Comparison of ENCODE assay signal across 8 cellular contexts in the genomic region with DNA sequence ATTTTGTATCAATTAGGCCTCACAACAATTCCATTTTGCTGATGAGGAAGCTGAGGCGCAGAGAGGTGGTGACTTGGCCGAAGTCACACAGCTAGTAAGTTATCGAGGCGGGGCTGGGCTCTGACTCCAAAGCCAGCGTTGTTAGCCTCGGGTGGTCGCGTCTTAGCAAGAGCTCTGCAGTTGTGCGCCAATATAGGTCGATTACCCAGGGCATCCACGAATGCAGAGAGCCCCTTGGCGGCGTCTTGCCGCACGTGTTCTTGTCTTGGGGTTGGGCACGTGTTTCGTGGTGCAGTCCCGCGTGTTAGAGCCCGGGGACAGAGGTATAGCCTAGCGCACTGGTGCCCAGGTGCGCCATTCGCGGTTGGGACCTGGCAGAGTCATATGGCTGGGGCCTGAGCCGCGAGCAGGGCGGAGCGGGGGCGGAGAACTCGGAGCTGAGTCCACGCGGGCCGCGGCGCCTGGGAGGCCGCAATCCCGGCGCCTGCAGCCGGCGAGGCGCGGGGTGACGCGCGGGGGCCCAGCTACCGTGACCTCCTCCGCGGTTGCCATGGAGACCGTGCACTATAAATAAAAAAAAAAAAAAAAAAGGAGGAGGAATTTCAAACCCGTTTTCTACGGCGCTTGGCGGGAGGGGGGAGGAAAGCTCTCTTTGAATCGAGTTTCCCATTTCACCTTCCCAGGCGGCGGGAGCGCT.
DNase-seq lines count a peak whose midpoint lies in the region; ATAC-seq and TF ChIP-seq lines count a peak whose summit lies in the region.

No MANE protein-coding gene starts in this region.

- peak overlapping the region; percentile 70 for H3K9ac ChIP-seq in NT2/D1 (ENCODE audit: insufficient read length, low read depth)

- DNase-seq in A673 (ENCODE audit: low spot score) (peak; percentile 93), NT2/D1 (ENCODE audit: low read depth, low spot score) (no peak), fibroblast of villous mesenchyme (ENCODE audit: low read depth) (peak; percentile 56), type B pancreatic cell (ENCODE audit: extremely low spot score, unreplicated experiment) (peak; percentile 83), epidermal melanocyte (ENCODE audit: insufficient read length, low spot score) (no peak)
- peak; percentile 41 for DNase-seq in activated T-helper 9 cell treated with anti-CD3 and anti-CD28 coated beads, Interleukin-2, amount 50 U/mL, for 16 hours (ENCODE audit: low read depth)

- no peaks in the 10 kb centered on the region for H3K36me3 Mint-ChIP-seq in type B pancreatic cell

- no peak for TF ChIP-seq CTCF in A673 (conservative IDR thresholded peaks at IDR 0.05; ENCODE audit: low read depth, low read length)
- no peak for TF ChIP-seq CTCF in fibroblast of villous mesenchyme (IDR thresholded peaks at IDR 0.05; ENCODE audit: insufficient read depth, low read depth, low read length)
- TF ChIP-seq CTCF in type B pancreatic cell (conservative IDR thresholded peaks at IDR 0.05), result no peak

- POLR2A ChIA-PET in A673 (lab: Charles Lee; ENCODE audit: low non-redundant PET), result interaction anchor here (0.6 kb wide), 1 partner anchor 55 kb away, joined by 9 read pairs; no protein-coding TSS in a partner anchor

- H3K9me3 ChIP-seq in A673 (ENCODE audit: low read depth, low read length, poor library complexity, severe bottlenecking) (no peaks in the 10 kb centered on the region), NT2/D1 (ENCODE audit: insufficient read depth, low read length) (no peaks in the 10 kb centered on the region), neuron (ENCODE audit: low read length) (no peaks in the 10 kb centered on the region)

- peak overlapping the region; percentile 82 for H3K4me3 Mint-ChIP-seq in type B pancreatic cell

- peaks cover 39% of the 10 kb centered on the region for H3K4me1 Mint-ChIP-seq in type B pancreatic cell (ENCODE audit: unreplicated experiment)

- peak overlapping the region; percentile 67 for H3K27ac Mint-ChIP-seq in type B pancreatic cell

- H2AFZ ChIP-seq in neuron (ENCODE audit: low read depth, low read length), result no peak overlapping the region

- H3K36me3 ChIP-seq in A673 (ENCODE audit: insufficient read depth, low read length, poor library complexity, severe bottlenecking), result no peaks in the 10 kb centered on the region
- H3K36me3 ChIP-seq in NT2/D1 (ENCODE audit: insufficient read depth, insufficient read length, low read length), result no peaks in the 10 kb centered on the region
- H3K36me3 ChIP-seq in neuron (ENCODE audit: insufficient read depth, low read length), result no peaks in the 10 kb centered on the region

- peak; percentile 38 for ATAC-seq in GM18868 (IDR thresholded peaks at IDR 0.05; ENCODE audit: unreplicated experiment)

- peaks cover 23% of the 10 kb centered on the region for H3K27me3 Mint-ChIP-seq in type B pancreatic cell

- CTCF ChIA-PET in A673 (lab: Charles Lee), result interaction anchor here (0.6 to 2.4 kb wide), 5 partner anchors 14 to 1379 kb away, joined by 3 to 10 read pairs (median 6); a partner anchor contains a TSS

- no peaks in the 10 kb centered on the region for H3K27me3 ChIP-seq in A673 (replicated peaks; ENCODE audit: insufficient read depth, low read depth, low read length, poor library complexity)
- H3K27me3 ChIP-seq in NT2/D1 (ENCODE audit: insufficient read depth, insufficient read length), result peaks cover 22% of the 10 kb centered on the region
- no peaks in the 10 kb centered on the region for H3K27me3 ChIP-seq in neuron (ENCODE audit: insufficient read depth, low read length)

- H3K4me1 ChIP-seq in A673 (ENCODE audit: insufficient read depth, low read length, poor library complexity, severe bottlenecking) (peaks cover 39% of the 10 kb centered on the region), NT2/D1 (ENCODE audit: insufficient read depth, insufficient read length) (peaks cover 12% of the 10 kb centered on the region), neuron (ENCODE audit: insufficient read depth, low read length) (peaks cover 42% of the 10 kb centered on the region)

- BruUV-seq in A673 (replicated peaks; lab: Mats Ljungman, UMichigan), result no TSS peak

- intact Hi-C loops in A673 (cut with micrococcal nuclease; ENCODE audit: unreplicated experiment), result loop anchor here (2.0 kb wide), 1 partner anchor 36 kb away; no protein-coding TSS in a partner anchor

- peak overlapping the region; percentile 53 for H3K4me3 ChIP-seq in A673 (ENCODE audit: low read depth, low read length, poor library complexity, severe bottlenecking)
- peak overlapping the region; percentile 42 for H3K4me3 ChIP-seq in NT2/D1 (ENCODE audit: insufficient read length, low read depth)
- peak overlapping the region; percentile 57 for H3K4me3 ChIP-seq in fibroblast of villous mesenchyme (ENCODE audit: low read depth, low read length)
- H3K4me3 ChIP-seq in neuron (ENCODE audit: low read length), result peak overlapping the region; percentile 43

- peak overlapping the region; percentile 85 for H3K27ac ChIP-seq in A673 (ENCODE audit: low read depth, low read length, poor library complexity, severe bottlenecking)

- no peaks in the 10 kb centered on the region for H3K9me3 Mint-ChIP-seq in type B pancreatic cell

Comparison
In these comparisons a context has a peak if more than half of its experiments do, and no peak if none do; other contexts are left out.
1. DNase-seq: peak in A673 (single experiment), activated T-helper 9 cell treated with anti-CD3 and anti-CD28 coated beads, Interleukin-2, amount 50 U/mL, for 16 hours (single experiment), fibroblast of villous mesenchyme (single experiment) and type B pancreatic cell (single experiment); none in NT2/D1 (single experiment) and epidermal melanocyte (single experiment).
2. Peak in every context shown above with its lines, with median percentiles within 50 percentile points of each other: H3K4me3 ChIP-seq.